ENCODE assay signal across 1 cellular context in the genomic region with DNA sequence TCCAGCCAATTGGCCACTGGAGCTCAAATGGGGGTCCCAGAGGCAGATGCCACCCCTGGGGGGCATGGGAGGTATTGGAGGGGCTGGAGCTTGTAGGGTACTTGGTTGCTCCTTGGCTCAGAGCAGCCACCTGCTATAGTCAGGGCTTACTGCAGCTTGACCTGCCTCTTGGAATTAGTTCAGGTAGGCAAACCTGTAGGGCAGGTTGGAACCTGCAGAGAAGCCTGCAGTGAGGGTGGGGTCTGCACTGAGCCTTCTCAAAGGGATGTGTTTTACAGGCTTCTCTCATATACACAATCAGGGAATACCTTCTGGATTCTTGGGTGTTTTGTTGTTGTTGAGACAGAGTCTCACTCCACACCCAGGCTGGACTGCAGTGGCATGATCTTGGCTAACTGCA.
TF ChIP-seq lines count a peak whose summit lies in the region.

No MANE protein-coding gene starts in this region.

TF ChIP-seq in GM23338, 12 proteins besides CTCF, POLR2A, EP300 and RAD21 (continued from another document):
- TF ChIP-seq ZNF462 (CRISPR knock-in tag; IDR thresholded peaks at IDR 0.05) (no peak), STAT1 (IDR thresholded peaks at IDR 0.05; ENCODE audit: unreplicated experiment) (no peak), JUNB (IDR thresholded peaks at IDR 0.05; ENCODE audit: unreplicated experiment) (no peak), ZNF331 (CRISPR knock-in tag; IDR thresholded peaks at IDR 0.05; ENCODE audit: low read depth) (no peak), ZNF114 (CRISPR knock-in tag; IDR thresholded peaks at IDR 0.05) (no peak), ETS1 (IDR thresholded peaks at IDR 0.05) (no peak), EZH2 (IDR thresholded peaks at IDR 0.05; ENCODE audit: low read depth, unreplicated experiment) (no peak), CREB1 (CRISPR knock-in tag; IDR thresholded peaks at IDR 0.05; ENCODE audit: low read depth) (no peak), EZH2phosphoT487 (IDR thresholded peaks at IDR 0.05; ENCODE audit: unreplicated experiment) (no peak)
- TF ChIP-seq, protein P1, sequence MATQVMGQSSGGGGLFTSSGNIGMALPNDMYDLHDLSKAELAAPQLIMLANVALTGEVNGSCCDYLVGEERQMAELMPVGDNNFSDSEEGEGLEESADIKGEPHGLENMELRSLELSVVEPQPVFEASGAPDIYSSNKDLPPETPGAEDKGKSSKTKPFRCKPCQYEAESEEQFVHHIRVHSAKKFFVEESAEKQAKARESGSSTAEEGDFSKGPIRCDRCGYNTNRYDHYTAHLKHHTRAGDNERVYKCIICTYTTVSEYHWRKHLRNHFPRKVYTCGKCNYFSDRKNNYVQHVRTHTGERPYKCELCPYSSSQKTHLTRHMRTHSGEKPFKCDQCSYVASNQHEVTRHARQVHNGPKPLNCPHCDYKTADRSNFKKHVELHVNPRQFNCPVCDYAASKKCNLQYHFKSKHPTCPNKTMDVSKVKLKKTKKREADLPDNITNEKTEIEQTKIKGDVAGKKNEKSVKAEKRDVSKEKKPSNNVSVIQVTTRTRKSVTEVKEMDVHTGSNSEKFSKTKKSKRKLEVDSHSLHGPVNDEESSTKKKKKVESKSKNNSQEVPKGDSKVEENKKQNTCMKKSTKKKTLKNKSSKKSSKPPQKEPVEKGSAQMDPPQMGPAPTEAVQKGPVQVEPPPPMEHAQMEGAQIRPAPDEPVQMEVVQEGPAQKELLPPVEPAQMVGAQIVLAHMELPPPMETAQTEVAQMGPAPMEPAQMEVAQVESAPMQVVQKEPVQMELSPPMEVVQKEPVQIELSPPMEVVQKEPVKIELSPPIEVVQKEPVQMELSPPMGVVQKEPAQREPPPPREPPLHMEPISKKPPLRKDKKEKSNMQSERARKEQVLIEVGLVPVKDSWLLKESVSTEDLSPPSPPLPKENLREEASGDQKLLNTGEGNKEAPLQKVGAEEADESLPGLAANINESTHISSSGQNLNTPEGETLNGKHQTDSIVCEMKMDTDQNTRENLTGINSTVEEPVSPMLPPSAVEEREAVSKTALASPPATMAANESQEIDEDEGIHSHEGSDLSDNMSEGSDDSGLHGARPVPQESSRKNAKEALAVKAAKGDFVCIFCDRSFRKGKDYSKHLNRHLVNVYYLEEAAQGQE (IDR thresholded peaks at IDR 0.05; ENCODE audit: unreplicated experiment) = no peak
